18 cellular contexts compared by ENCODE assay signal in genomic region chr19:18855647-18856384, GRCh38. TPM values are rescaled to one million over a fixed set of nuclear protein-coding genes. Genes with fewer than 3 reads are reported as not detected.
"Had no signal": no experiment of that assay in that cellular context is flagged by ENCODE, and none has a peak within 500 bp of the region (broad histone marks: within the 10 kb centered on the region; RNA-seq: fewer than 3 reads in every experiment).

No MANE protein-coding gene starts in this region.

- H3K27ac ChIP-seq: hepatocyte, upper lobe of right lung had no signal

- H3K4me3 ChIP-seq: hepatocyte, upper lobe of right lung had no signal

- H3K27ac Mint-ChIP-seq: activated CD8-positive, alpha-beta memory T cell treated with anti-CD3 and anti-CD28 coated beads, Interleukin-2, amount 10 ng/mL, durations not matched to agents 7 days and 5 days; activated naive CD8-positive, alpha-beta T cell treated with anti-CD3 and anti-CD28 coated beads for 36 hours; activated T-cell treated with anti-CD3 and anti-CD28 coated beads, Interleukin-2, amount 50 U/mL, for 24 hours; progenitor cell of endocrine pancreas; stimulated activated naive B cell treated with anti-CD40 and anti-IgM and Interleukin-4, amounts not matched to agents 10 μg/mL and 1 μg/mL and 100 μg/mL, for 72 hours; T-helper 1 cell treated with Interleukin-12 subunit alpha and Interleukin-12 subunit beta and Interleukin-4 antibody, amounts not matched to agents 30 μg/mL and 1 μg/mL, for 36 hours had no signal

- H3K4me2 ChIP-seq: hepatocyte had no signal

- H2AFZ ChIP-seq: hepatocyte had no signal

- H3K27me3 Mint-ChIP-seq: activated CD8-positive, alpha-beta memory T cell treated with anti-CD3 and anti-CD28 coated beads, Interleukin-2, amount 10 ng/mL, durations not matched to agents 7 days and 5 days; activated naive CD8-positive, alpha-beta T cell treated with anti-CD3 and anti-CD28 coated beads for 36 hours; activated T-cell treated with anti-CD3 and anti-CD28 coated beads, Interleukin-2, amount 50 U/mL, for 24 hours; effector memory CD8-positive, alpha-beta T cell; naive thymus-derived CD4-positive, alpha-beta T cell; progenitor cell of endocrine pancreas; stimulated activated naive B cell treated with anti-CD40 and anti-IgM and Interleukin-4, amounts not matched to agents 10 μg/mL and 1 μg/mL and 100 μg/mL, for 72 hours had no signal

- H3K27me3 ChIP-seq: hepatocyte, upper lobe of right lung had no signal

- ATAC-seq: activated CD8-positive, alpha-beta memory T cell treated with anti-CD3 and anti-CD28 coated beads, Interleukin-2, amount 10 ng/mL, durations not matched to agents 7 days and 5 days; effector memory CD8-positive, alpha-beta T cell; stimulated activated naive B cell treated with anti-CD40 and anti-IgM and Interleukin-4, amounts not matched to agents 10 μg/mL and 1 μg/mL and 100 μg/mL, for 72 hours; upper lobe of right lung had no signal

- H3K4me3 Mint-ChIP-seq: activated CD8-positive, alpha-beta memory T cell treated with anti-CD3 and anti-CD28 coated beads, Interleukin-2, amount 10 ng/mL, durations not matched to agents 7 days and 5 days; activated naive CD8-positive, alpha-beta T cell treated with anti-CD3 and anti-CD28 coated beads for 36 hours; activated T-cell treated with anti-CD3 and anti-CD28 coated beads, Interleukin-2, amount 50 U/mL, for 24 hours; naive thymus-derived CD4-positive, alpha-beta T cell; stimulated activated naive B cell treated with anti-CD40 and anti-IgM and Interleukin-4, amounts not matched to agents 10 μg/mL and 1 μg/mL and 100 μg/mL, for 72 hours; T-helper 1 cell treated with Interleukin-12 subunit alpha and Interleukin-12 subunit beta and Interleukin-4 antibody, amounts not matched to agents 30 μg/mL and 1 μg/mL, for 36 hours had no signal

- H3K9me3 Mint-ChIP-seq: activated naive CD8-positive, alpha-beta T cell treated with anti-CD3 and anti-CD28 coated beads for 36 hours; activated T-cell treated with anti-CD3 and anti-CD28 coated beads, Interleukin-2, amount 50 U/mL, for 24 hours; effector memory CD8-positive, alpha-beta T cell; naive thymus-derived CD4-positive, alpha-beta T cell; stimulated activated naive B cell treated with anti-CD40 and anti-IgM and Interleukin-4, amounts not matched to agents 10 μg/mL and 1 μg/mL and 100 μg/mL, for 72 hours; T-helper 1 cell treated with Interleukin-12 subunit alpha and Interleukin-12 subunit beta and Interleukin-4 antibody, amounts not matched to agents 30 μg/mL and 1 μg/mL, for 36 hours had no signal

- DNase-seq: activated CD4-positive, alpha-beta T cell treated with anti-CD3 and anti-CD28 coated beads for 1 hour; activated CD4-positive, alpha-beta T cell treated with anti-CD3 and anti-CD28 coated beads, Interleukin-2, amount 50 U/mL, for 48 hours; activated CD8-positive, alpha-beta memory T cell treated with anti-CD3 and anti-CD28 coated beads, Interleukin-2, amount 10 ng/mL, durations not matched to agents 7 days and 5 days; activated effector memory CD4-positive, alpha-beta T cell treated with anti-CD3 and anti-CD28 coated beads, Interleukin-2, amount 50 U/mL, for 16 hours; activated naive CD8-positive, alpha-beta T cell treated with anti-CD3 and anti-CD28 coated beads for 36 hours; activated T-cell treated with anti-CD3 and anti-CD28 coated beads, Interleukin-2, amount 50 U/mL, for 24 hours; aorta; effector memory CD8-positive, alpha-beta T cell; left colon; naive thymus-derived CD4-positive, alpha-beta T cell; stimulated activated CD4-positive, alpha-beta T cell treated with anti-CD3 and anti-CD28 coated beads, Interleukin-2, amount 100 ng/mL, for 24 hours; stimulated activated naive B cell treated with anti-CD40 and anti-IgM and Interleukin-4, amounts not matched to agents 10 μg/mL and 1 μg/mL and 100 μg/mL, for 72 hours; upper lobe of right lung had no signal

- H3K4me1 Mint-ChIP-seq: activated naive CD8-positive, alpha-beta T cell treated with anti-CD3 and anti-CD28 coated beads for 36 hours; naive thymus-derived CD4-positive, alpha-beta T cell had no signal

RNA-seq across cellular contexts. Expression of gene CERS1, which starts 40.1 kb away (rescaled TPM):
- total RNA-seq: activated CD8-positive, alpha-beta memory T cell treated with anti-CD3 and anti-CD28 coated beads, Interleukin-2, amount 10 ng/mL, durations not matched to agents 7 days and 5 days; mononuclear cell; naive thymus-derived CD4-positive, alpha-beta T cell; subcutaneous adipose tissue; upper lobe of right lung had no signal
- polyA plus RNA-seq: naive thymus-derived CD4-positive, alpha-beta T cell had no signal
